8 cellular contexts compared by ENCODE assay signal in the genomic region with DNA sequence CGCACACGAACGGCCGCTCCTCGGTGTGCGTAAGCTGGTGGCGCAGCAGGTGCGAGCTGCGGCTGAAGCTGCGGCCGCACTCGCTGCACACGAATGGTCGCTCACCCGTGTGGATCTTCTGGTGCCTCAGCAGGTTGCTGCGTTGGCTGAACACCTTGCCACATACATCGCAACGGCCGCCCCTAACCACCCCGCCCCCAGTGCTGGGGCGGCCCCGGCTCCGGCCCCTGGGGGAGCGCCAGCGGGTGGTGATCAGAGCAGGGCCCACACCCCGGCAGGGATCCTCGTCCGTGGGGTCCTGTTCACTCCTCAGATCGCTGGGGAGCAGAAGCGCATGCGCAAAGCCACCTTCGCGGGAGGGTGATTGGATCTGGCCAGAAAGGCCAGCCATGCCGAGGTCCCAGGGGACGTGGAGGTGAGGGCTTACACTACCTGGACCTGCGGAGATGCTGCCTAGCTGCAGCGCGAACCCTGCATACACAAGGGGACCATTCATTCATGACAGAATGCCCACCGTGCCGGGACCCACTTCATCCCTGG. TPM values are rescaled to one million over a fixed set of nuclear protein-coding genes. Genes with fewer than 3 reads are reported as not detected.
DNase-seq lines count a peak whose midpoint lies in the region; ATAC-seq and TF ChIP-seq lines count a peak whose summit lies in the region.

No MANE protein-coding gene starts in this region.

- H3K9me3 Mint-ChIP-seq in neural crest cell: no peaks in the 10 kb centered on the region
- H3K9me3 Mint-ChIP-seq in mesothelial cell of epicardium: no peaks in the 10 kb centered on the region

- TF ChIP-seq CTCF in BJ (IDR thresholded peaks at IDR 0.05; ENCODE audit: insufficient read depth, low read depth, low read length) (no peak), neural crest cell (conservative IDR thresholded peaks at IDR 0.05) (no peak), mesothelial cell of epicardium (IDR thresholded peaks at IDR 0.05; ENCODE audit: unreplicated experiment) (no peak)

- H3K4me1 Mint-ChIP-seq in neural crest cell (peaks cover 23% of the 10 kb centered on the region), mesothelial cell of epicardium (peaks cover 17% of the 10 kb centered on the region)

- H4K20me1 ChIP-seq in Karpas-422 (ENCODE audit: insufficient read depth, low read depth, low read length): no peaks in the 10 kb centered on the region

- peaks cover 46% of the 10 kb centered on the region for H3K4me1 ChIP-seq in Karpas-422 (ENCODE audit: low read length)
- H3K4me1 ChIP-seq in effector memory CD4-positive, alpha-beta T cell (ENCODE audit: control insufficient read depth, insufficient read depth, low read length, poor library complexity, severe bottlenecking): peaks cover 24% of the 10 kb centered on the region

- POLR2A ChIA-PET in BJ (lab: Charles Lee): no interaction called here

- peak overlapping the region; percentile 53 for H3K27ac ChIP-seq in Karpas-422 (ENCODE audit: low read length)
- H3K27ac ChIP-seq in effector memory CD4-positive, alpha-beta T cell (ENCODE audit: insufficient read depth, low read length, poor library complexity, severe bottlenecking): no peak overlapping the region

- H3K9me2 ChIP-seq in Karpas-422 (replicated peaks; ENCODE audit: insufficient read depth, low read length): no peaks in the 10 kb centered on the region

- no peak overlapping the region; the same call in 1 of the 2 replicates for H2AFZ ChIP-seq in Karpas-422 (ENCODE audit: low read length)

- peak overlapping the region; percentile 75 for H3K4me2 ChIP-seq in Karpas-422 (ENCODE audit: low read depth, low read length, poor library complexity, severe bottlenecking)

- H3K4me3 Mint-ChIP-seq in neural crest cell: peak overlapping the region; percentile 69
- no peak overlapping the region for H3K4me3 Mint-ChIP-seq in mesothelial cell of epicardium

- H3K36me3 ChIP-seq in BJ (ENCODE audit: control insufficient read depth, insufficient read depth, low read length): no peaks in the 10 kb centered on the region; the same call in 1 of the 2 replicates
- H3K36me3 ChIP-seq in Karpas-422 (ENCODE audit: insufficient read depth, low read length): no peaks in the 10 kb centered on the region
- H3K36me3 ChIP-seq in effector memory CD4-positive, alpha-beta T cell (ENCODE audit: control insufficient read depth, insufficient read depth, low read length): no peaks in the 10 kb centered on the region

- peaks cover 11% of the 10 kb centered on the region for H3K36me3 Mint-ChIP-seq in neural crest cell (ENCODE audit: low read depth)
- H3K36me3 Mint-ChIP-seq in mesothelial cell of epicardium: peaks cover 1% of the 10 kb centered on the region

- CTCF ChIA-PET in BJ (lab: Yijun Ruan, JAX): interaction anchor here (1.0 to 2.7 kb wide), 3 partner anchors 10 to 44 kb away, joined by 3 to 20 read pairs (median 5); partner anchors contain the start of genes MZF1 and ZBTB45

- in situ Hi-C loops in KBM-7 (cut with MboI; ENCODE audit: low pct_unique_long_range_greater_than_20kb, low sequenced_read_pairs): no loop called here

- no peaks in the 10 kb centered on the region for H3K9me3 ChIP-seq in Karpas-422 (ENCODE audit: low read length)
- H3K9me3 ChIP-seq in effector memory CD4-positive, alpha-beta T cell (ENCODE audit: control insufficient read depth, low read length): no peaks in the 10 kb centered on the region

- H3K9ac ChIP-seq in Karpas-422 (ENCODE audit: low read length): peak overlapping the region; percentile 74

- no peak overlapping the region for H3K27ac Mint-ChIP-seq in neural crest cell (ENCODE audit: unreplicated experiment)
- no peak overlapping the region for H3K27ac Mint-ChIP-seq in mesothelial cell of epicardium

- no peak for DNase-seq in BJ (ENCODE audit: low read depth)
- peak; percentile 76 for DNase-seq in Karpas-422
- DNase-seq in effector memory CD4-positive, alpha-beta T cell: no peak
- no peak for DNase-seq in neural crest cell (ENCODE audit: low read depth, low spot score)
- no peak for DNase-seq in KBM-7
- DNase-seq in NOMO-1 treated with dmso at 0.1 percent for 144 hours (lab: John Stamatoyannopoulos, UW; ENCODE audit: unreplicated experiment): no peak
- DNase-seq in mesothelial cell of epicardium (ENCODE audit: low spot score in 2 of 2, unreplicated experiment in 2 of 2): no peak

- no peak for ATAC-seq in HG03039 (IDR thresholded peaks at IDR 0.05; ENCODE audit: unreplicated experiment)

- peaks cover 5% of the 10 kb centered on the region for H3K27me3 Mint-ChIP-seq in neural crest cell (ENCODE audit: low read depth)
- no peaks in the 10 kb centered on the region for H3K27me3 Mint-ChIP-seq in mesothelial cell of epicardium (ENCODE audit: low read depth)

- H3K4me3 ChIP-seq in BJ (ENCODE audit: low read depth, low read length) (peak overlapping the region; percentile 38), Karpas-422 (ENCODE audit: low read length) (peak overlapping the region; percentile 60; the same call in 1 of the 2 replicates)
- H3K4me3 ChIP-seq in effector memory CD4-positive, alpha-beta T cell (ENCODE audit: insufficient read depth, low read depth, low read length, poor library complexity, severe bottlenecking): peak overlapping the region; percentile 65

- H3K79me2 ChIP-seq in Karpas-422 (ENCODE audit: low read length): peaks cover 4% of the 10 kb centered on the region

- no peaks in the 10 kb centered on the region for H3K27me3 ChIP-seq in BJ (ENCODE audit: control insufficient read depth, insufficient read depth, low read length)
- H3K27me3 ChIP-seq in Karpas-422 (ENCODE audit: low read length): no peaks in the 10 kb centered on the region
- H3K27me3 ChIP-seq in effector memory CD4-positive, alpha-beta T cell (replicated peaks; ENCODE audit: control insufficient read depth, insufficient read depth, low read length, poor library complexity, severe bottlenecking): no peaks in the 10 kb centered on the region

RNA-seq across cellular contexts. Expression of gene UBE2M, which starts 4.7 kb away (rescaled TPM):
- 66.6 and 76.3 TPM in 2 replicates for polyA plus RNA-seq in BJ (2011; rRNA removed)
- polyA minus RNA-seq in BJ (2011; rRNA and poly(A)+ RNA removed): 53.8 and 64.6 TPM in 2 replicates
- 33.4 and 90.6 TPM in 2 replicates for total RNA-seq in Karpas-422 (2014; rRNA removed; shearing (Covaris generic); ENCODE audit: low replicate concordance)
- total RNA-seq in neural crest cell (113 and 119 TPM in 2 replicates), mesothelial cell of epicardium (66.2 to 74.7 TPM (median 73.4 TPM) in 3 replicates)

RNA-seq across cellular contexts. Expression of gene CHMP2A, which starts 8.2 kb away (rescaled TPM):
- 153 and 174 TPM in 2 replicates for polyA plus RNA-seq in BJ (2011; rRNA removed)
- polyA minus RNA-seq in BJ (2011; rRNA and poly(A)+ RNA removed): 85.9 and 104 TPM in 2 replicates
- total RNA-seq in Karpas-422 (2014; rRNA removed; shearing (Covaris generic); ENCODE audit: low replicate concordance): 54.2 and 85.9 TPM in 2 replicates
- total RNA-seq in neural crest cell (61.6 and 64.6 TPM in 2 replicates), mesothelial cell of epicardium (82.9 to 86.5 TPM (median 84.3 TPM) in 3 replicates)

RNA-seq across cellular contexts. Expression of gene MZF1, which starts 10.0 kb away (rescaled TPM):
- polyA plus RNA-seq in BJ (2011; rRNA removed): 8.4 and 12.5 TPM in 2 replicates
- polyA minus RNA-seq in BJ (2011; rRNA and poly(A)+ RNA removed): 5.9 and 7.0 TPM in 2 replicates
- total RNA-seq in Karpas-422 (2014; rRNA removed; shearing (Covaris generic); ENCODE audit: low replicate concordance): 13.3 and 20.1 TPM in 2 replicates
- total RNA-seq in neural crest cell (40.5 and 43.3 TPM in 2 replicates), mesothelial cell of epicardium (42.6 to 43.9 TPM (median 42.8 TPM) in 3 replicates)

RNA-seq across cellular contexts. Expression of gene TRIM28, which starts 19.2 kb away (rescaled TPM):
- polyA plus RNA-seq in BJ (2011; rRNA removed): 210 and 476 TPM in 2 replicates
- 908 and 1,175 TPM in 2 replicates for polyA minus RNA-seq in BJ (2011; rRNA and poly(A)+ RNA removed)
- 142 and 257 TPM in 2 replicates for total RNA-seq in Karpas-422 (2014; rRNA removed; shearing (Covaris generic); ENCODE audit: low replicate concordance)
- total RNA-seq in neural crest cell (964 and 1,000 TPM in 2 replicates), mesothelial cell of epicardium (577 to 599 TPM (median 579 TPM) in 3 replicates)

RNA-seq across cellular contexts. Expression of gene ZBTB45, which starts 43.5 kb away (rescaled TPM):
- polyA plus RNA-seq in BJ (2011; rRNA removed): 5.2 and 9.5 TPM in 2 replicates
- 4.3 and 4.9 TPM in 2 replicates for polyA minus RNA-seq in BJ (2011; rRNA and poly(A)+ RNA removed)
- total RNA-seq in Karpas-422 (2014; rRNA removed; shearing (Covaris generic); ENCODE audit: low replicate concordance): 2.0 and 4.7 TPM in 2 replicates
- total RNA-seq in neural crest cell: 24.1 and 27.3 TPM in 2 replicates
- 24.4 to 27.1 TPM (median 24.9 TPM) in 3 replicates for total RNA-seq in mesothelial cell of epicardium
